ENCODE assay signal across 12 cellular contexts in the genomic region with DNA sequence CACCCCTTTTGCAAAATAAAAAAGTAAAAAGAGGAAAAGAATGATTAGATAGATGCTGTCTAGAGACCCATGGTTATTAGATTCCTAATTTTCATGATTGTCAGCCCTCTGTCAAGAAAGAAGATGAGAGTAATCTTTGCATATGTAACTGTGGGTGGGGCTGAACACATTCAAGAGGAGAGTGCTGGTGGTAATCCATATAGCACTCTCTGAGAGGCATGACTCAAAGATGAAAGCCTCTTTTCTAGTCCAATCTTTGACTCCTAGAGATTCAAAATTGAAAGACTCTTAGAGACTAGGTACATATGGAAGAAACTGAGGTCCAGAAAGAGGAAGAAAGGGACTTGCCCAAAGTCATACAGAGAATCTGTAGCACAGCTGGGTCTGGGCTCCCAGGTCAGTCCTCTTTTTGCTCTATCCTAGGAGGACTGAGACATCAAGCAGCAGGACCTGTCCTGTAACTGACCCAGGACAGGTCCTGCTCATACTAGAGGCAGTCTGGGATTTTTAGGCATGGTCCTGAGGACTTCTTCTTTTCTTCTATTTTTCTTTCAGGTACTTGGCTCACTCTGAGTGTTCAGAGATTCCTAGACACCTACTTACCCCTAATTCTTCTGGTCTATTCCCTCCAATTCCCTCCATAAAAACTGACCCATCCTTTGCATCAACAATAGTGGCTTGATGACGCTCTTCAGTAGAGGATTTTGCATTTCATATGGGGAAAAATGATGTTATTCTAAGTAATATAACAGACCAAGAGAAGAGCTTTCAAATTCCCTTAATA. TPM values are rescaled to one million over a fixed set of nuclear protein-coding genes. Genes with fewer than 3 reads are reported as not detected.
A peak's percentile ranks its signal among the peaks of the same experiment; 100 is the strongest.
DNase-seq lines count a peak whose midpoint lies in the region; ATAC-seq and TF ChIP-seq lines count a peak whose summit lies in the region.
"Had no signal": no experiment of that assay in that cellular context is flagged by ENCODE, and none has a peak within 500 bp of the region (broad histone marks: within the 10 kb centered on the region; RNA-seq: fewer than 3 reads in every experiment).

No MANE protein-coding gene starts in this region.

- H3K27me3 Mint-ChIP-seq in CD4-positive, alpha-beta memory T cell = no peaks in the 10 kb centered on the region
- H3K27me3 Mint-ChIP-seq in endothelial cell (ENCODE audit: unreplicated experiment) = no peaks in the 10 kb centered on the region

- TF ChIP-seq POLR2A in GM19099 (IDR thresholded peaks at IDR 0.05; ENCODE audit: extremely low read depth, insufficient read length, low read depth) (peak; percentile 49), thyroid gland (IDR thresholded peaks at IDR 0.05) (no peak)

- no peaks in the 10 kb centered on the region for H3K27me3 ChIP-seq in CD4-positive, alpha-beta memory T cell (ENCODE audit: insufficient read depth, low read length)
- no peaks in the 10 kb centered on the region for H3K27me3 ChIP-seq in thyroid gland

- peaks cover 97% of the 10 kb centered on the region for H3K4me1 ChIP-seq in CD4-positive, alpha-beta memory T cell (ENCODE audit: insufficient read depth, low read length)
- no peaks in the 10 kb centered on the region for H3K4me1 ChIP-seq in thyroid gland

- no peaks in the 10 kb centered on the region for H3K36me3 ChIP-seq in CD4-positive, alpha-beta memory T cell (ENCODE audit: insufficient read depth, low read length)
- no peaks in the 10 kb centered on the region for H3K36me3 ChIP-seq in thyroid gland

- no peak overlapping the region for H3K4me3 ChIP-seq in CD4-positive, alpha-beta memory T cell (ENCODE audit: low read length in 2 of 2)
- no peak overlapping the region for H3K4me3 ChIP-seq in thyroid gland (replicated peaks in 1 of 3)

- H3K4me3 Mint-ChIP-seq in CD4-positive, alpha-beta memory T cell = peak overlapping the region; percentile 45 to 80 (median 77)
- H3K4me3 Mint-ChIP-seq in endothelial cell (ENCODE audit: unreplicated experiment) = no peak overlapping the region

- no peak overlapping the region for H3K27ac ChIP-seq in CD4-positive, alpha-beta memory T cell (ENCODE audit: low read depth, low read length)
- H3K27ac ChIP-seq in thyroid gland = no peak overlapping the region
- H3K27ac ChIP-seq: parathyroid adenoma had no signal

- ATAC-seq in HG03520 (IDR thresholded peaks at IDR 0.05; ENCODE audit: unreplicated experiment) = peak; percentile 34

- no peaks in the 10 kb centered on the region for H3K9me3 Mint-ChIP-seq in CD4-positive, alpha-beta memory T cell
- no peaks in the 10 kb centered on the region for H3K9me3 Mint-ChIP-seq in endothelial cell (ENCODE audit: unreplicated experiment)

- CTCF ChIA-PET in CD4-positive, alpha-beta memory T cell (lab: Charles Lee; ENCODE audit: partially characterized antibody) = interaction anchor here (1.0 to 1.5 kb wide), 2 partner anchors 15 to 434 kb away, joined by 3 to 4 read pairs; no protein-coding TSS in a partner anchor

- H3K4me1 Mint-ChIP-seq in CD4-positive, alpha-beta memory T cell = peaks cover 57 to 98% (median 78%) of the 10 kb centered on the region in 4 donors
- H3K4me1 Mint-ChIP-seq in endothelial cell (ENCODE audit: unreplicated experiment) = peaks cover 18% of the 10 kb centered on the region

- H3K9me3 ChIP-seq in CD4-positive, alpha-beta memory T cell (ENCODE audit: control insufficient read depth in 1 of 2, low read length in 2 of 2) = no peaks in the 10 kb centered on the region
- H3K9me3 ChIP-seq in thyroid gland = no peaks in the 10 kb centered on the region

- TF ChIP-seq CTCF in endothelial cell (IDR thresholded peaks at IDR 0.05; ENCODE audit: unreplicated experiment) = no peak
- no peak for TF ChIP-seq CTCF in thyroid gland (IDR thresholded peaks at IDR 0.05)

- peak overlapping the region in 6 of 7 donors; percentile 16 to 76 (median 32) for H3K27ac Mint-ChIP-seq in CD4-positive, alpha-beta memory T cell
- H3K27ac Mint-ChIP-seq in endothelial cell (ENCODE audit: unreplicated experiment) = peak overlapping the region; percentile 64

- H3K36me3 Mint-ChIP-seq in CD4-positive, alpha-beta memory T cell = no peaks in the 10 kb centered on the region
- H3K36me3 Mint-ChIP-seq in endothelial cell (ENCODE audit: low read depth, unreplicated experiment) = peaks cover 3% of the 10 kb centered on the region

- intact Hi-C loops in CD4-positive, alpha-beta memory T cell (cut with micrococcal nuclease) = loop anchor here (1.0 kb wide), 1 partner anchor 11 kb away; no protein-coding TSS in a partner anchor
- intact Hi-C loops in thyroid gland (cut with DNase I) = no loop called here

- DNase-seq in CD4-positive, alpha-beta memory T cell = no peak
- DNase-seq in endothelial cell (ENCODE audit: low spot score) = no peak
- DNase-seq in NCI-H82 (lab: John Stamatoyannopoulos, UW) = no peak
- no peak for DNase-seq in pons (ENCODE audit: low spot score)
- DNase-seq in thyroid gland = no peak
- no peak for DNase-seq in ureter (ENCODE audit: low spot score)
- DNase-seq: HCEC 1CT, NCI-H1417, SW 1271 had no signal

- 0 to 93% methylated on average over 1 of the region's 1 CpG for WGBS in thyroid gland, 2 donors

- POLR2A ChIA-PET in CD4-positive, alpha-beta memory T cell (lab: Charles Lee; ENCODE audit: partially characterized antibody) = interaction anchor here (1.1 to 1.7 kb wide), 6 partner anchors 10 to 419 kb away, joined by 3 to 6 read pairs (median 4); no protein-coding TSS in a partner anchor

RNA-seq across cellular contexts. Expression of gene VSIG4, which starts 23.8 kb away (rescaled TPM):
- 1 to 10 TPM in 1 of 2 experiments, under 1 TPM in 1; 0.61 to 1.0 TPM for total RNA-seq in CD4-positive, alpha-beta memory T cell
- not detected for polyA plus RNA-seq in CD4-positive, alpha-beta memory T cell
- not detected for total RNA-seq in endothelial cell (ENCODE audit: unreplicated experiment)
- total RNA-seq in thyroid gland = 10 to 100 TPM; 29.4 to 84.3 (median 34.0) TPM
- total RNA-seq in ureter = 23.4 TPM

Comparison
In these comparisons a context has a peak if more than half of its experiments do, and no peak if none do; other contexts are left out.
1. RNA of gene VSIG4, which starts 23.8 kb away (total RNA-seq): 29.4 to 84.3 TPM in thyroid gland and 23.4 TPM in ureter (single experiment); 0.61 to 1.0 TPM in CD4-positive, alpha-beta memory T cell and not detected in endothelial cell (single experiment); every median in the first group is over 10 times any median in the second.